In the genomic region with DNA sequence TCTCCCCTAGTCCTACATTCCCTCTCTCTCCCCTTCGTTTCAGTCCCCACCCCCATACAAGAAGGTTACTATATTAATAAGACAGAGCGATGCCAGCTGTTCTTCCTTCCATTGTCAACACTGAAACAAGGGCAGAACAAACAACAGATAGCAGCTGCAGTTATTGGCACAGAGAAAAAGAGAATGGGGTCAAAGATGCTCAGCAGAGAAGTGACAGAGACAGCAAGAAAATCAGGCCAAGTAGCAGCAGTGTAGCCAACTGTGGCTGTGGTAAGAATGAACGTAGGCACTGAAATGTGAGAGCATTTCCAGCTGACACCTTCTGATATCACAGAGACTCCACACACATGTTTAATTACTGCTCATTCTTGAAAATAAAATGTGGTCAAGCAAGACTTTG, we compare ENCODE assay signal across 17 cellular contexts.
DNase-seq lines count a peak whose midpoint lies in the region; ATAC-seq and TF ChIP-seq lines count a peak whose summit lies in the region.
"Had no signal": no experiment of that assay in that cellular context is flagged by ENCODE, and none has a peak within 500 bp of the region (broad histone marks: within the 10 kb centered on the region; RNA-seq: fewer than 3 reads in every experiment).

No MANE protein-coding gene starts in this region.

- H3K27ac Mint-ChIP-seq in CD14-positive monocyte, result no peak overlapping the region
- H3K27ac Mint-ChIP-seq in natural killer cell, result no peak overlapping the region
- H3K27ac Mint-ChIP-seq: activated naive CD4-positive, alpha-beta T cell treated with anti-CD3 and anti-CD28 coated beads, Interleukin-2, amount 50 U/mL, for 24 hours; mesothelial cell of epicardium had no signal

- H3F3A ChIP-seq in PC-9 (ENCODE audit: insufficient read depth, low read depth), result no peaks in the 10 kb centered on the region

- H3K4me1 ChIP-seq in PC-9 (replicated peaks; ENCODE audit: insufficient read depth), result no peaks in the 10 kb centered on the region
- no peaks in the 10 kb centered on the region for H3K4me1 ChIP-seq in mesenchymal stem cell (ENCODE audit: control insufficient read depth, insufficient read depth, low read depth, low read length)
- H3K4me1 ChIP-seq in Peyer's patch, result no peaks in the 10 kb centered on the region

- H3K14ac ChIP-seq in mesenchymal stem cell (ENCODE audit: low read length in 2 of 2), result no peak overlapping the region

- H4K91ac ChIP-seq in mesenchymal stem cell (ENCODE audit: low read length), result no peak overlapping the region

- POLR2A ChIA-PET in PC-9 (lab: Charles Lee; ENCODE audit: unreplicated experiment), result no interaction called here

- H3K27ac ChIP-seq in PC-9 (no peak overlapping the region), mesenchymal stem cell (ENCODE audit: low read length, poor library complexity, severe bottlenecking) (no peak overlapping the region), Peyer's patch (no peak overlapping the region)
- H3K27ac ChIP-seq: HL-60 had no signal

- no peak for TF ChIP-seq POLR2A in Peyer's patch (IDR thresholded peaks at IDR 0.05)

- H3K18ac ChIP-seq in mesenchymal stem cell (ENCODE audit: low read depth in 1 of 2, low read length in 2 of 2), result peak overlapping the region in 1 of 2 experiments; percentile 21

- peaks cover 0 to 4% (median 1%) of the 10 kb centered on the region in 7 donors for H3K9me3 Mint-ChIP-seq in CD14-positive monocyte
- peaks cover 10 to 12% of the 10 kb centered on the region in 2 donors for H3K9me3 Mint-ChIP-seq in natural killer cell
- H3K9me3 Mint-ChIP-seq: activated naive CD4-positive, alpha-beta T cell treated with anti-CD3 and anti-CD28 coated beads, Interleukin-2, amount 50 U/mL, for 24 hours had no signal

- H3K9ac ChIP-seq in mesenchymal stem cell (ENCODE audit: low read length), result no peak overlapping the region
- H3K9ac ChIP-seq: SK-N-SH had no signal

- H3K9me3 ChIP-seq in PC-9 (ENCODE audit: insufficient read depth, low read depth) (no peaks in the 10 kb centered on the region), mesenchymal stem cell (ENCODE audit: control insufficient read depth, low read length) (no peaks in the 10 kb centered on the region), Peyer's patch (no peaks in the 10 kb centered on the region)
- H3K9me3 ChIP-seq: SK-N-SH had no signal

- H3K4me3 Mint-ChIP-seq in CD14-positive monocyte (no peak overlapping the region), natural killer cell (no peak overlapping the region)
- H3K4me3 Mint-ChIP-seq: activated naive CD4-positive, alpha-beta T cell treated with anti-CD3 and anti-CD28 coated beads, Interleukin-2, amount 50 U/mL, for 24 hours; central memory CD8-positive, alpha-beta T cell; mesothelial cell of epicardium had no signal

- H3K9me2 ChIP-seq in PC-9 (ENCODE audit: insufficient read depth), result no peaks in the 10 kb centered on the region
- H3K9me2 ChIP-seq: SK-N-SH had no signal

- ATAC-seq in natural killer cell, result no peak

- peaks cover 12% of the 10 kb centered on the region for H3K4me1 Mint-ChIP-seq in CD14-positive monocyte
- no peaks in the 10 kb centered on the region for H3K4me1 Mint-ChIP-seq in natural killer cell
- H3K4me1 Mint-ChIP-seq: activated naive CD4-positive, alpha-beta T cell treated with anti-CD3 and anti-CD28 coated beads, Interleukin-2, amount 50 U/mL, for 24 hours; central memory CD8-positive, alpha-beta T cell; mesothelial cell of epicardium had no signal

- H3K4ac ChIP-seq in mesenchymal stem cell (ENCODE audit: low read depth in 1 of 2, low read length in 2 of 2), result no peak overlapping the region

- 96% methylated on average over 2 of the region's 3 CpGs for WGBS in mesenchymal stem cell

- H2BK15ac ChIP-seq in mesenchymal stem cell (ENCODE audit: low read depth, poor library complexity, severe bottlenecking), result no peak overlapping the region

- no peak overlapping the region for H3K4me2 ChIP-seq in PC-9
- H3K4me2 ChIP-seq in mesenchymal stem cell (ENCODE audit: low read length, poor library complexity, severe bottlenecking), result no peak overlapping the region
- H3K4me2 ChIP-seq: SK-N-SH had no signal

- H3K4me3 ChIP-seq in PC-9, result no peak overlapping the region
- no peak overlapping the region for H3K4me3 ChIP-seq in mesenchymal stem cell (ENCODE audit: insufficient read depth in 1 of 2, low read depth in 1 of 2, low read length in 2 of 2)
- H3K4me3 ChIP-seq in Peyer's patch, result no peak overlapping the region

- H3K36me3 Mint-ChIP-seq in CD14-positive monocyte, result no peaks in the 10 kb centered on the region
- H3K36me3 Mint-ChIP-seq in natural killer cell, result no peaks in the 10 kb centered on the region
- H3K36me3 Mint-ChIP-seq: activated naive CD4-positive, alpha-beta T cell treated with anti-CD3 and anti-CD28 coated beads, Interleukin-2, amount 50 U/mL, for 24 hours; mesothelial cell of epicardium had no signal

- peak overlapping the region; percentile 60; the same call in 1 of the 2 replicates for H2AFZ ChIP-seq in PC-9
- peak overlapping the region; percentile 15 for H2AFZ ChIP-seq in mesenchymal stem cell (ENCODE audit: low read depth, low read length)

- peaks cover 0 to 1% (median 0%) of the 10 kb centered on the region in 3 donors for H3K27me3 Mint-ChIP-seq in CD14-positive monocyte (ENCODE audit: low read depth in 3 of 3)
- no peaks in the 10 kb centered on the region for H3K27me3 Mint-ChIP-seq in natural killer cell (ENCODE audit: low read depth in 2 of 2)
- H3K27me3 Mint-ChIP-seq: activated naive CD4-positive, alpha-beta T cell treated with anti-CD3 and anti-CD28 coated beads, Interleukin-2, amount 50 U/mL, for 24 hours; central memory CD8-positive, alpha-beta T cell had no signal

- no peaks in the 10 kb centered on the region for H3K79me1 ChIP-seq in mesenchymal stem cell (replicated peaks; ENCODE audit: low read length, poor library complexity, severe bottlenecking)

- no peaks in the 10 kb centered on the region for H3K36me3 ChIP-seq in PC-9 (ENCODE audit: low read depth)
- no peaks in the 10 kb centered on the region for H3K36me3 ChIP-seq in mesenchymal stem cell (ENCODE audit: control insufficient read depth in 1 of 2, insufficient read depth in 2 of 2, low read depth in 1 of 2, low read length in 2 of 2)
- no peaks in the 10 kb centered on the region for H3K36me3 ChIP-seq in Peyer's patch

- intact Hi-C loops in PC-9 (cut with micrococcal nuclease; ENCODE audit: unreplicated experiment), result no loop called here
- intact Hi-C loops in posterior vena cava (cut with DNase I), result no loop called here
- intact Hi-C loops in CD14-positive monocyte (cut with micrococcal nuclease), result no loop called here
- intact Hi-C loops in natural killer cell (cut with micrococcal nuclease), result no loop called here

- H2BK5ac ChIP-seq in mesenchymal stem cell (ENCODE audit: low read depth, low read length, poor library complexity, severe bottlenecking), result no peak overlapping the region

- no peak overlapping the region for H2BK12ac ChIP-seq in mesenchymal stem cell (ENCODE audit: low read length in 2 of 2)

- H4K20me1 ChIP-seq in PC-9 (ENCODE audit: insufficient read depth), result no peaks in the 10 kb centered on the region

- CTCF ChIA-PET in PC-9 (lab: Charles Lee), result no interaction called here

- no TSS peak for BruUV-seq in PC-9 (replicated peaks; lab: Mats Ljungman, UMichigan)

- H2BK120ac ChIP-seq in mesenchymal stem cell (ENCODE audit: low read depth, low read length), result no peak overlapping the region

- DNase-seq in COR-L47 (lab: John Stamatoyannopoulos, UW), result peak; percentile 74
- peak; percentile 0 for DNase-seq in NCI-H1105 (lab: John Stamatoyannopoulos, UW)
- DNase-seq in PC-9, result no peak
- DNase-seq in mesenchymal stem cell, result no peak
- no peak for DNase-seq in posterior vena cava (ENCODE audit: low spot score)
- no peak for DNase-seq in Peyer's patch
- no peak for DNase-seq in CD14-positive monocyte (ENCODE audit: low spot score)
- DNase-seq in natural killer cell, result no peak
- DNase-seq: erythroblast, GOT3, Kasumi-1, posterior cingulate gyrus, SK-N-SH had no signal

- no peak overlapping the region for H4K8ac ChIP-seq in mesenchymal stem cell (ENCODE audit: low read length)

- no peak for TF ChIP-seq CTCF in PC-9 (conservative IDR thresholded peaks at IDR 0.05)
- TF ChIP-seq CTCF in Peyer's patch (IDR thresholded peaks at IDR 0.05), result no peak
- TF ChIP-seq CTCF in CD14-positive monocyte (IDR thresholded peaks at IDR 0.05), result no peak
- TF ChIP-seq CTCF in natural killer cell (IDR thresholded peaks at IDR 0.05), result no peak

- H2AK5ac ChIP-seq in mesenchymal stem cell (ENCODE audit: low read length, severe bottlenecking), result no peak overlapping the region

- H3K79me2 ChIP-seq in PC-9 (ENCODE audit: low read depth), result no peaks in the 10 kb centered on the region

- H3K27me3 ChIP-seq in PC-9 (ENCODE audit: insufficient read depth, low read depth) (no peaks in the 10 kb centered on the region), mesenchymal stem cell (ENCODE audit: control insufficient read depth in 1 of 2, insufficient read depth in 1 of 2, low read length in 2 of 2) (no peaks in the 10 kb centered on the region), Peyer's patch (no peaks in the 10 kb centered on the region)

- no peak overlapping the region for H3K23ac ChIP-seq in mesenchymal stem cell (ENCODE audit: low read length in 2 of 2)

Comparison
In these comparisons a context has a peak if more than half of its experiments do, and no peak if none do; other contexts are left out.
1. DNase-seq: peak in COR-L47 (single experiment) and NCI-H1105 (single experiment); none in PC-9 (0 of 2), mesenchymal stem cell (single experiment), posterior vena cava (single experiment), Peyer's patch (0 of 3), CD14-positive monocyte (single experiment) and natural killer cell (single experiment).